Comparison of ENCODE assay signal across 26 cellular contexts in genomic region chrX:129040124-129040523, GRCh38.
DNase-seq lines count a peak whose midpoint lies in the region; ATAC-seq, FAIRE-seq and TF ChIP-seq lines count a peak whose summit lies in the region.
"Had no signal": no experiment of that assay in that cellular context is flagged by ENCODE, and none has a peak within 500 bp of the region (broad histone marks: within the 10 kb centered on the region; RNA-seq: fewer than 3 reads in every experiment).

No MANE protein-coding gene starts in this region.

- DNase-seq in Karpas-422 = peak; percentile 38
- peak; percentile 8 for DNase-seq in NCI-H69 (lab: John Stamatoyannopoulos, UW)
- no peak for DNase-seq in astrocyte (ENCODE audit: low read depth)
- no peak for DNase-seq in neural progenitor cell (ENCODE audit: low spot score)
- DNase-seq in EL = no peak
- DNase-seq in T-helper 2 cell treated with Interferon-gamma antibody and Interleukin-4, amounts not matched to agents 5 μg/mL and 100 μg/mL, for 36 hours (ENCODE audit: low spot score) = no peak
- no peak for DNase-seq in activated naive CD4-positive, alpha-beta T cell treated with anti-CD3 and anti-CD28 coated beads for 36 hours
- DNase-seq: 8988T; ACHN; AML-193; BE2C; CD4-positive, alpha-beta T cell; CD8-positive, alpha-beta memory T cell; DMS 273 treated with DMSO at 0.1 percent for 48 hours; DMS79; GF-D8; GM23248; H7; HCEC 1CT had no signal

- H3K36me3 Mint-ChIP-seq in astrocyte (ENCODE audit: low read depth, unreplicated experiment) (no peaks in the 10 kb centered on the region), neural progenitor cell (peaks cover 2% of the 10 kb centered on the region)
- H3K36me3 Mint-ChIP-seq in T-helper 2 cell treated with Interferon-gamma antibody and Interleukin-4, amounts not matched to agents 5 μg/mL and 100 μg/mL, for 36 hours (ENCODE audit: low read depth) = no peaks in the 10 kb centered on the region
- H3K36me3 Mint-ChIP-seq in activated naive CD4-positive, alpha-beta T cell treated with anti-CD3 and anti-CD28 coated beads for 36 hours (ENCODE audit: low read depth) = no peaks in the 10 kb centered on the region
- H3K36me3 Mint-ChIP-seq: CD14-positive monocyte; CD8-positive, alpha-beta memory T cell had no signal

- peak; percentile 69 for FAIRE-seq in astrocyte (lab: Jason Lieb, UNC)
- FAIRE-seq: A549, D721Med, GM19239, H1 had no signal

- H3K4me1 Mint-ChIP-seq in astrocyte (ENCODE audit: low read depth, unreplicated experiment) = no peaks in the 10 kb centered on the region
- peaks cover 8% of the 10 kb centered on the region for H3K4me1 Mint-ChIP-seq in neural progenitor cell
- H3K4me1 Mint-ChIP-seq in T-helper 2 cell treated with Interferon-gamma antibody and Interleukin-4, amounts not matched to agents 5 μg/mL and 100 μg/mL, for 36 hours (ENCODE audit: low read depth) = no peaks in the 10 kb centered on the region
- H3K4me1 Mint-ChIP-seq in activated naive CD4-positive, alpha-beta T cell treated with anti-CD3 and anti-CD28 coated beads for 36 hours (ENCODE audit: low read depth) = no peaks in the 10 kb centered on the region
- H3K4me1 Mint-ChIP-seq: CD14-positive monocyte; CD8-positive, alpha-beta memory T cell had no signal

- H3K27ac Mint-ChIP-seq in astrocyte (ENCODE audit: unreplicated experiment) (no peak overlapping the region), neural progenitor cell (peak overlapping the region; percentile 6)
- no peak overlapping the region for H3K27ac Mint-ChIP-seq in T-helper 2 cell treated with Interferon-gamma antibody and Interleukin-4, amounts not matched to agents 5 μg/mL and 100 μg/mL, for 36 hours
- H3K27ac Mint-ChIP-seq in activated naive CD4-positive, alpha-beta T cell treated with anti-CD3 and anti-CD28 coated beads for 36 hours = no peak overlapping the region
- H3K27ac Mint-ChIP-seq: CD14-positive monocyte; CD4-positive, alpha-beta T cell; CD8-positive, alpha-beta memory T cell had no signal

- H3K4me3 ChIP-seq in Karpas-422 (ENCODE audit: low read length) (no peak overlapping the region), astrocyte (ENCODE audit: insufficient read depth, low read depth, low read length) (no peak overlapping the region), neural progenitor cell (no peak overlapping the region)
- H3K4me3 ChIP-seq: A549; BLaER1 treated with 17β-estradiol and CSF1 and Interleukin-3, amounts not matched to agents 10 nM and 100 nM; GM23248 had no signal

- H4K20me1 ChIP-seq in Karpas-422 (ENCODE audit: insufficient read depth, low read depth, low read length) (no peaks in the 10 kb centered on the region), astrocyte (ENCODE audit: insufficient read depth, low read length) (no peaks in the 10 kb centered on the region), neural progenitor cell (ENCODE audit: low read depth) (no peaks in the 10 kb centered on the region)

- H3K9me3 Mint-ChIP-seq in astrocyte (ENCODE audit: unreplicated experiment) = peaks cover 3% of the 10 kb centered on the region
- peaks cover 7% of the 10 kb centered on the region for H3K9me3 Mint-ChIP-seq in neural progenitor cell
- no peaks in the 10 kb centered on the region for H3K9me3 Mint-ChIP-seq in T-helper 2 cell treated with Interferon-gamma antibody and Interleukin-4, amounts not matched to agents 5 μg/mL and 100 μg/mL, for 36 hours
- no peaks in the 10 kb centered on the region for H3K9me3 Mint-ChIP-seq in activated naive CD4-positive, alpha-beta T cell treated with anti-CD3 and anti-CD28 coated beads for 36 hours
- H3K9me3 Mint-ChIP-seq: CD4-positive, alpha-beta T cell had no signal

- H3K4me1 ChIP-seq in Karpas-422 (ENCODE audit: low read length) (no peaks in the 10 kb centered on the region), astrocyte (ENCODE audit: insufficient read depth, low read length) (no peaks in the 10 kb centered on the region), neural progenitor cell (no peaks in the 10 kb centered on the region)
- H3K4me1 ChIP-seq: A549; BE2C; BLaER1 treated with 17β-estradiol and CSF1 and Interleukin-3, amounts not matched to agents 10 nM and 100 nM had no signal

- no peaks in the 10 kb centered on the region for H3K9me3 ChIP-seq in Karpas-422 (ENCODE audit: low read length)
- no peaks in the 10 kb centered on the region for H3K9me3 ChIP-seq in astrocyte (ENCODE audit: insufficient read depth, low read depth, low read length)
- H3K9me3 ChIP-seq in neural progenitor cell (ENCODE audit: low read depth) = no peaks in the 10 kb centered on the region
- H3K9me3 ChIP-seq: A549; BE2C; BLaER1 treated with 17β-estradiol and CSF1 and Interleukin-3, amounts not matched to agents 10 nM and 100 nM had no signal

- no peak for ATAC-seq in HG02938 (IDR thresholded peaks at IDR 0.05; ENCODE audit: unreplicated experiment)
- ATAC-seq: A549 had no signal

- H3K4me3 Mint-ChIP-seq in astrocyte (ENCODE audit: unreplicated experiment) = no peak overlapping the region
- no peak overlapping the region for H3K4me3 Mint-ChIP-seq in neural progenitor cell
- no peak overlapping the region for H3K4me3 Mint-ChIP-seq in T-helper 2 cell treated with Interferon-gamma antibody and Interleukin-4, amounts not matched to agents 5 μg/mL and 100 μg/mL, for 36 hours
- no peak overlapping the region for H3K4me3 Mint-ChIP-seq in activated naive CD4-positive, alpha-beta T cell treated with anti-CD3 and anti-CD28 coated beads for 36 hours
- H3K4me3 Mint-ChIP-seq: CD14-positive monocyte; CD4-positive, alpha-beta T cell; CD8-positive, alpha-beta memory T cell had no signal

- H3K27me3 Mint-ChIP-seq in astrocyte (ENCODE audit: low read depth, unreplicated experiment) (no peaks in the 10 kb centered on the region), neural progenitor cell (ENCODE audit: insufficient read depth, low read depth) (peaks cover 5% of the 10 kb centered on the region)
- H3K27me3 Mint-ChIP-seq in T-helper 2 cell treated with Interferon-gamma antibody and Interleukin-4, amounts not matched to agents 5 μg/mL and 100 μg/mL, for 36 hours (ENCODE audit: low read depth) = no peaks in the 10 kb centered on the region
- H3K27me3 Mint-ChIP-seq in activated naive CD4-positive, alpha-beta T cell treated with anti-CD3 and anti-CD28 coated beads for 36 hours (ENCODE audit: low read depth) = no peaks in the 10 kb centered on the region
- H3K27me3 Mint-ChIP-seq: CD4-positive, alpha-beta T cell had no signal

- intact Hi-C loops in activated naive CD4-positive, alpha-beta T cell treated with anti-CD3 and anti-CD28 coated beads for 36 hours (cut with micrococcal nuclease) = no loop called here

- H3K36me3 ChIP-seq in Karpas-422 (ENCODE audit: insufficient read depth, low read length) (no peaks in the 10 kb centered on the region), astrocyte (ENCODE audit: insufficient read depth, low read length) (no peaks in the 10 kb centered on the region), neural progenitor cell (no peaks in the 10 kb centered on the region)
- H3K36me3 ChIP-seq: BE2C; BLaER1 treated with 17β-estradiol and CSF1 and Interleukin-3, amounts not matched to agents 10 nM and 100 nM had no signal

- H3K27ac ChIP-seq in Karpas-422 (ENCODE audit: low read length) (no peak overlapping the region), astrocyte (ENCODE audit: low read depth, low read length) (no peak overlapping the region), neural progenitor cell (no peak overlapping the region)
- H3K27ac ChIP-seq: A549; BLaER1 treated with 17β-estradiol and CSF1 and Interleukin-3, amounts not matched to agents 10 nM and 100 nM; GM23248 had no signal

- TF ChIP-seq CTCF in astrocyte (IDR thresholded peaks at IDR 0.05; ENCODE audit: insufficient read depth, low read depth, low read length) (no peak), neural progenitor cell (IDR thresholded peaks at IDR 0.05) (no peak)

- no peaks in the 10 kb centered on the region for H3K9me2 ChIP-seq in Karpas-422 (replicated peaks; ENCODE audit: insufficient read depth, low read length)

- CTCF ChIA-PET in activated naive CD4-positive, alpha-beta T cell treated with anti-CD3 and anti-CD28 coated beads for 36 hours (lab: Charles Lee) = no interaction called here

- no peaks in the 10 kb centered on the region for H3K27me3 ChIP-seq in Karpas-422 (ENCODE audit: low read length)
- H3K27me3 ChIP-seq in astrocyte (ENCODE audit: insufficient read depth, low read length) = no peaks in the 10 kb centered on the region
- H3K27me3 ChIP-seq in neural progenitor cell = no peaks in the 10 kb centered on the region
- H3K27me3 ChIP-seq: BE2C had no signal

- no peaks in the 10 kb centered on the region for H3F3A ChIP-seq in neural progenitor cell (ENCODE audit: low read depth)

- no peak overlapping the region for H3K4me2 ChIP-seq in Karpas-422 (ENCODE audit: low read depth, low read length, poor library complexity, severe bottlenecking)
- no peak overlapping the region for H3K4me2 ChIP-seq in astrocyte (ENCODE audit: low read length)
- no peak overlapping the region for H3K4me2 ChIP-seq in neural progenitor cell
- H3K4me2 ChIP-seq: A549; BLaER1 treated with 17β-estradiol and CSF1 and Interleukin-3, amounts not matched to agents 10 nM and 100 nM had no signal

- H2AFZ ChIP-seq in Karpas-422 (ENCODE audit: low read length) (no peak overlapping the region), astrocyte (ENCODE audit: low read depth, low read length) (no peak overlapping the region), neural progenitor cell (replicated peaks) (no peak overlapping the region)
- H2AFZ ChIP-seq: GM23248 had no signal

- H3K9ac ChIP-seq in Karpas-422 (ENCODE audit: low read length) = no peak overlapping the region
- H3K9ac ChIP-seq in astrocyte (ENCODE audit: low read length) = no peak overlapping the region
- no peak overlapping the region for H3K9ac ChIP-seq in neural progenitor cell
- H3K9ac ChIP-seq: BLaER1 treated with 17β-estradiol and CSF1 and Interleukin-3, amounts not matched to agents 10 nM and 100 nM; GM23248 had no signal

- H3K79me2 ChIP-seq in Karpas-422 (ENCODE audit: low read length) (no peaks in the 10 kb centered on the region), astrocyte (ENCODE audit: insufficient read depth, low read length) (no peaks in the 10 kb centered on the region), neural progenitor cell (ENCODE audit: low read depth) (no peaks in the 10 kb centered on the region)

Comparison
In these comparisons a context has a peak if more than half of its experiments do, and no peak if none do; other contexts are left out.
1. DNase-seq: peak in Karpas-422 (single experiment) and NCI-H69 (single experiment); none in astrocyte (single experiment), neural progenitor cell (single experiment), EL (single experiment), T-helper 2 cell treated with Interferon-gamma antibody and Interleukin-4, amounts not matched to agents 5 μg/mL and 100 μg/mL, for 36 hours (single experiment) and activated naive CD4-positive, alpha-beta T cell treated with anti-CD3 and anti-CD28 coated beads for 36 hours (single experiment).